24 cellular contexts compared by ENCODE assay signal in genomic region chrX:78102100-78102499, GRCh38. TPM values are rescaled to one million over a fixed set of nuclear protein-coding genes. Genes with fewer than 3 reads are reported as not detected.
DNase-seq lines count a peak whose midpoint lies in the region; ATAC-seq, FAIRE-seq and TF ChIP-seq lines count a peak whose summit lies in the region.
"Had no signal": no experiment of that assay in that cellular context is flagged by ENCODE, and none has a peak within 500 bp of the region (broad histone marks: within the 10 kb centered on the region; RNA-seq: fewer than 3 reads in every experiment).

No MANE protein-coding gene starts in this region.

- H3K9ac ChIP-seq in HepG2 (ENCODE audit: insufficient read depth, low read depth, low read length): no peak overlapping the region
- H3K9ac ChIP-seq in MM.1S (ENCODE audit: low read length): no peak overlapping the region
- H3K9ac ChIP-seq: BLaER1 treated with 17β-estradiol and CSF1 and Interleukin-3, amounts not matched to agents 10 nM and 100 nM had no signal

- peak overlapping the region in 2 of 3 experiments; percentile 7 to 28; a peak in 2 of 6 replicates for H3K4me3 ChIP-seq in HepG2 (replicated peaks in 1 of 3; ENCODE audit: insufficient read depth in 1 of 3, low read depth in 2 of 3, low read length in 3 of 3)
- no peak overlapping the region for H3K4me3 ChIP-seq in right lobe of liver
- H3K4me3 ChIP-seq in cardiac fibroblast (replicated peaks in 1 of 2; ENCODE audit: low read depth in 2 of 2, low read length in 2 of 2): no peak overlapping the region
- H3K4me3 ChIP-seq in MM.1S (ENCODE audit: low read length): no peak overlapping the region
- H3K4me3 ChIP-seq: BLaER1 treated with 17β-estradiol and CSF1 and Interleukin-3, amounts not matched to agents 10 nM and 100 nM; coronary artery; SJSA1; uterus had no signal

- H3K9me2 ChIP-seq in MM.1S (replicated peaks; ENCODE audit: insufficient read depth, low read length): no peaks in the 10 kb centered on the region

- TF ChIP-seq CTCF in HepG2 (CRISPR knock-in tag; IDR thresholded peaks at IDR 0.05) (no peak), right lobe of liver (IDR thresholded peaks at IDR 0.05) (no peak), cardiac fibroblast (IDR thresholded peaks at IDR 0.05; ENCODE audit: low read depth, low read length) (no peak), MM.1S (IDR thresholded peaks at IDR 0.05; ENCODE audit: low read length) (no peak)

- peaks cover 30% of the 10 kb centered on the region for H3K79me2 ChIP-seq in HepG2 (ENCODE audit: insufficient read depth, low read length)
- peaks cover 30% of the 10 kb centered on the region for H3K79me2 ChIP-seq in MM.1S (ENCODE audit: low read length)

- ATAC-seq in HepG2 (no peak), right lobe of liver (no peak)
- ATAC-seq: left cardiac atrium; stimulated activated effector memory CD8-positive, alpha-beta T cell treated with anti-CD3 and anti-CD28 coated beads, Interleukin-12 subunit alpha, Interleukin-12 subunit beta, amount 100 ng/mL, for 72 hours had no signal

- intact Hi-C loops in HepG2 (cut with micrococcal nuclease; ENCODE audit: unreplicated experiment) (loop anchor here (5.0 kb wide), 2 partner anchors 205 to 315 kb away; partner anchors contain the start of genes ATRX, COX7B and MAGT1), right lobe of liver (cut with DNase I) (no loop called here)

- no peak for TF ChIP-seq POLR2A in HepG2 (IDR thresholded peaks at IDR 0.05; ENCODE audit: insufficient read depth in 1 of 2, low read depth in 2 of 2, low read length in 2 of 2)
- TF ChIP-seq POLR2A in right lobe of liver (IDR thresholded peaks at IDR 0.05): no peak

- peak overlapping the region; percentile 27 for H2AFZ ChIP-seq in HepG2 (ENCODE audit: low read length)
- H2AFZ ChIP-seq in MM.1S (ENCODE audit: low read length): no peak overlapping the region

- H3K4me1 ChIP-seq in HepG2 (ENCODE audit: insufficient read depth, low read length) (peaks cover 32% of the 10 kb centered on the region), right lobe of liver (peaks cover 0 to 12% (median 0%) of the 10 kb centered on the region in 4 donors), MM.1S (ENCODE audit: low read length) (0 out of 2 replicates have a peak, but pooled peaks cover 3% of the 10 kb centered on the region)

- WGBS in HepG2 (ENCODE audit: low lambda C conversion rate): no CpG with 5 or more reads among the region's 1 CpG
- no CpG with 5 or more reads among the region's 1 CpG for WGBS in right lobe of liver (ENCODE audit: insufficient coverage, low coverage, low lambda C conversion rate, missing lambda C conversion rate)

- in situ Hi-C loops in HepG2 (cut with HindIII; ENCODE audit: extremely low pct_ligation_motif_present, low pct_unique_long_range_greater_than_20kb): loop anchor here (25.0 kb wide), 1 partner anchor 190 kb away; the partner anchor contains the start of gene ATP7A

- TF ChIP-seq EP300 in HepG2 (IDR thresholded peaks at IDR 0.05; ENCODE audit: low read depth in 2 of 2, low read length in 2 of 2) (no peak), HepG2 (CRISPR knock-in tag; IDR thresholded peaks at IDR 0.05; ENCODE audit: borderline replicate concordance) (no peak)

- DNase-seq in HepG2 (ENCODE audit: low spot score): no peak
- DNase-seq in right lobe of liver: no peak
- peak; percentile 75 for DNase-seq in OCI-M1 (lab: John Stamatoyannopoulos, UW)
- DNase-seq in cardiac fibroblast (ENCODE audit: low read depth in 2 of 2): peak; percentile 16 to 20
- no peak for DNase-seq in MM.1S
- DNase-seq in amygdala (lab: John Stamatoyannopoulos, UW): no peak
- DNase-seq in DMS 273 treated with DMSO at 0.1 percent for 48 hours (lab: John Stamatoyannopoulos, UW): no peak
- DNase-seq in SW480 (ENCODE audit: low spot score): no peak
- DNase-seq: activated CD4-positive, alpha-beta T cell treated with anti-CD3 and anti-CD28 coated beads, Interleukin-2, amount 50 U/mL, for 48 hours; activated T-cell treated with anti-CD3 and anti-CD28 coated beads, Interleukin-2, amount 50 U/mL, for 24 hours; brain microvascular endothelial cell; KBM-7; left cardiac atrium; NCI-H2029 treated with DMSO at 0.1 percent for 48 hours; occipital lobe; small intestine; stimulated activated CD4-positive, alpha-beta T cell treated with anti-CD3 and anti-CD28 coated beads, Interleukin-2, amount 100 ng/mL, for 24 hours; uterus had no signal

- H3F3A ChIP-seq in MM.1S (ENCODE audit: insufficient read depth, low read length): peaks cover 4% of the 10 kb centered on the region

- CTCF ChIA-PET in HepG2 (lab: Yijun Ruan, JAX; ENCODE audit: low intra/inter-chr PET ratio, low total read pairs): no interaction called here

- no peaks in the 10 kb centered on the region; a peak in 1 of 5 replicates for H3K27me3 ChIP-seq in HepG2 (ENCODE audit: control insufficient read depth in 1 of 2, insufficient read depth in 2 of 2, low read length in 2 of 2)
- no peaks in the 10 kb centered on the region for H3K27me3 ChIP-seq in right lobe of liver
- H3K27me3 ChIP-seq in MM.1S (replicated peaks; ENCODE audit: insufficient read depth, low read length): no peaks in the 10 kb centered on the region
- H3K27me3 ChIP-seq: brain microvascular endothelial cell, SJSA1, uterus had no signal

- no peaks in the 10 kb centered on the region for H3K9me3 ChIP-seq in HepG2 (ENCODE audit: low read length)
- H3K9me3 ChIP-seq in right lobe of liver: no peaks in the 10 kb centered on the region
- no peaks in the 10 kb centered on the region for H3K9me3 ChIP-seq in MM.1S (replicated peaks; ENCODE audit: insufficient read depth, low read length)
- H3K9me3 ChIP-seq: SJSA1, uterus had no signal

- H3K4me2 ChIP-seq in HepG2 (ENCODE audit: low read depth, low read length): peak overlapping the region; percentile 57
- no peak overlapping the region for H3K4me2 ChIP-seq in MM.1S (ENCODE audit: low read depth, low read length)

- FAIRE-seq in HepG2 (lab: Jason Lieb, UNC): no peak
- FAIRE-seq: H54, small intestine had no signal

- BruUV-seq in HepG2 (replicated peaks; lab: Mats Ljungman, UMichigan): no TSS peak

- peaks cover 23% of the 10 kb centered on the region for H4K20me1 ChIP-seq in HepG2 (ENCODE audit: insufficient read depth, low read length)
- H4K20me1 ChIP-seq in MM.1S (ENCODE audit: insufficient read depth, low read length): peaks cover 7% of the 10 kb centered on the region

- H3K27ac ChIP-seq in HepG2 (ENCODE audit: extremely low read length, insufficient read depth, low read length): no peak overlapping the region
- H3K27ac ChIP-seq in right lobe of liver: no peak overlapping the region
- H3K27ac ChIP-seq in MM.1S (ENCODE audit: low read length): no peak overlapping the region
- H3K27ac ChIP-seq: brain microvascular endothelial cell, coronary artery, SJSA1, uterus, VCaP had no signal

- no peak for TF ChIP-seq RAD21 in HepG2 (CRISPR knock-in tag; IDR thresholded peaks at IDR 0.05)

- POLR2A ChIA-PET in HepG2 (lab: Yijun Ruan, JAX): no interaction called here

- H3K36me3 ChIP-seq in HepG2 (replicated peaks in 1 of 2; ENCODE audit: control insufficient read depth in 1 of 2, insufficient read depth in 2 of 2, low read length in 2 of 2): no peaks in the 10 kb centered on the region
- H3K36me3 ChIP-seq in right lobe of liver: no peaks in the 10 kb centered on the region
- no peaks in the 10 kb centered on the region for H3K36me3 ChIP-seq in MM.1S (replicated peaks; ENCODE audit: insufficient read depth, low read length)
- H3K36me3 ChIP-seq: brain microvascular endothelial cell, uterus had no signal

RNA-seq across cellular contexts. Expression of gene PGK1, which starts 1.9 kb away (rescaled TPM):
- total RNA-seq in HepG2 (2016; rRNA removed; fragmentation: Illumina TruSeq; extraction: Trizol): 325 and 530 TPM in 2 replicates
- 13.3 and 14.1 TPM in 2 replicates for total RNA-seq in HepG2 (2016; cell fraction: cytosol; rRNA removed; fragmentation: Illumina TruSeq; extraction: Trizol; ENCODE audit: low read depth)
- total RNA-seq in HepG2 (2016; cell fraction: insoluble cytoplasmic fraction; rRNA removed; fragmentation: Illumina TruSeq; extraction: Trizol): 320 and 521 TPM in 2 replicates
- total RNA-seq in HepG2 (2016; cell fraction: membrane; rRNA removed; fragmentation: Illumina TruSeq; extraction: Trizol): 33.6 and 34.6 TPM in 2 replicates
- total RNA-seq in HepG2 (2016; cell fraction: nucleus; rRNA removed; fragmentation: Illumina TruSeq; extraction: Trizol): 136 and 146 TPM in 2 replicates
- polyA plus RNA-seq in HepG2 (2011; rRNA removed): 902 and 1,274 TPM in 2 replicates
- 752 and 913 TPM in 2 replicates for polyA plus RNA-seq in HepG2 (2011; cell fraction: cytosol; rRNA removed)
- 269 and 326 TPM in 2 replicates for polyA plus RNA-seq in HepG2 (2011; cell fraction: nucleus; rRNA removed)
- polyA plus RNA-seq in HepG2 (2012): 730 and 1,051 TPM in 2 replicates
- 14.8 and 15.2 TPM in 2 replicates for polyA plus RNA-seq in HepG2 (2016; cell fraction: cytosol; fragmentation: Illumina TruSeq; extraction: Trizol; ENCODE audit: low read depth)
- 442 TPM in 2 replicates for polyA plus RNA-seq in HepG2 (2016; cell fraction: insoluble cytoplasmic fraction; fragmentation: Illumina TruSeq; extraction: Trizol; ENCODE audit: low read depth)
- 26.4 and 26.9 TPM in 2 replicates for polyA plus RNA-seq in HepG2 (2016; cell fraction: membrane; fragmentation: Illumina TruSeq; extraction: Trizol; ENCODE audit: low read depth)
- polyA plus RNA-seq in HepG2 (2016; cell fraction: nucleus; fragmentation: Illumina TruSeq; extraction: Trizol; ENCODE audit: insufficient read depth, low read depth): 142 and 152 TPM in 2 replicates
- polyA minus RNA-seq in HepG2 (2011; rRNA and poly(A)+ RNA removed; ENCODE audit: low replicate concordance): 641 and 757 TPM in 2 replicates
- polyA minus RNA-seq in HepG2 (2011; cell fraction: cytosol; rRNA and poly(A)+ RNA removed): 413 and 420 TPM in 2 replicates
- 283 and 304 TPM in 2 replicates for polyA minus RNA-seq in HepG2 (2011; cell fraction: nucleus; rRNA and poly(A)+ RNA removed)
- total RNA-seq in right lobe of liver: 100 to 1,000 TPM; 144 to 333 (median 184) TPM

RNA-seq across cellular contexts. Expression of gene TAF9B, which starts 37.4 kb away (rescaled TPM):
- total RNA-seq in HepG2 (2016; rRNA removed; fragmentation: Illumina TruSeq; extraction: Trizol) (15.2 and 25.1 TPM in 2 replicates), right lobe of liver (1 to 10 TPM; 3.3 to 9.6 (median 6.1) TPM)
- total RNA-seq in HepG2 (2016; cell fraction: cytosol; rRNA removed; fragmentation: Illumina TruSeq; extraction: Trizol; ENCODE audit: low read depth): 2.0 and 2.2 TPM in 2 replicates
- 15.4 and 26.1 TPM in 2 replicates for total RNA-seq in HepG2 (2016; cell fraction: insoluble cytoplasmic fraction; rRNA removed; fragmentation: Illumina TruSeq; extraction: Trizol)
- 8.9 and 10.4 TPM in 2 replicates for total RNA-seq in HepG2 (2016; cell fraction: membrane; rRNA removed; fragmentation: Illumina TruSeq; extraction: Trizol)
- 8.0 and 9.0 TPM in 2 replicates for total RNA-seq in HepG2 (2016; cell fraction: nucleus; rRNA removed; fragmentation: Illumina TruSeq; extraction: Trizol)
- polyA plus RNA-seq in HepG2 (2011; rRNA removed): 5.3 and 10.8 TPM in 2 replicates
- polyA plus RNA-seq in HepG2 (2011; cell fraction: cytosol; rRNA removed): 5.0 and 5.9 TPM in 2 replicates
- polyA plus RNA-seq in HepG2 (2011; cell fraction: nucleus; rRNA removed): 1.5 and 1.8 TPM in 2 replicates
- polyA plus RNA-seq in HepG2 (2012): 8.5 and 12.2 TPM in 2 replicates
- 2.8 and 3.0 TPM in 2 replicates for polyA plus RNA-seq in HepG2 (2016; cell fraction: cytosol; fragmentation: Illumina TruSeq; extraction: Trizol; ENCODE audit: low read depth)
- polyA plus RNA-seq in HepG2 (2016; cell fraction: insoluble cytoplasmic fraction; fragmentation: Illumina TruSeq; extraction: Trizol; ENCODE audit: low read depth): 36.6 and 41.8 TPM in 2 replicates
- polyA plus RNA-seq in HepG2 (2016; cell fraction: membrane; fragmentation: Illumina TruSeq; extraction: Trizol; ENCODE audit: low read depth): 10.7 and 11.1 TPM in 2 replicates
- 10.7 and 12.0 TPM in 2 replicates for polyA plus RNA-seq in HepG2 (2016; cell fraction: nucleus; fragmentation: Illumina TruSeq; extraction: Trizol; ENCODE audit: insufficient read depth, low read depth)
- 4.4 and 25.9 TPM in 2 replicates for polyA minus RNA-seq in HepG2 (2011; rRNA and poly(A)+ RNA removed; ENCODE audit: low replicate concordance)
- polyA minus RNA-seq in HepG2 (2011; cell fraction: cytosol; rRNA and poly(A)+ RNA removed): 5.2 and 6.2 TPM in 2 replicates
- 4.0 and 4.7 TPM in 2 replicates for polyA minus RNA-seq in HepG2 (2011; cell fraction: nucleus; rRNA and poly(A)+ RNA removed)

Comparison
In these comparisons a context has a peak if more than half of its experiments do, and no peak if none do; other contexts are left out.
1. H3K4me3 ChIP-seq: peak in HepG2 (2 of 3); none in right lobe of liver (0 of 3), cardiac fibroblast (0 of 2) and MM.1S (single experiment).
2. DNase-seq: peak in OCI-M1 (single experiment) and cardiac fibroblast (2 of 2); none in HepG2 (single experiment), right lobe of liver (0 of 3), MM.1S (single experiment), amygdala (0 of 56), DMS 273 treated with DMSO at 0.1 percent for 48 hours (single experiment) and SW480 (single experiment).